ENCODE assay signal across 1 cellular context in genomic region chr6:158627940-158628211, GRCh38.
TF ChIP-seq lines count a peak whose summit lies in the region.

No MANE protein-coding gene starts in this region.

TF ChIP-seq in WTC11, 78 proteins besides CTCF, POLR2A, EP300 and RAD21 (continued from another document):
- TF ChIP-seq, protein P1, sequence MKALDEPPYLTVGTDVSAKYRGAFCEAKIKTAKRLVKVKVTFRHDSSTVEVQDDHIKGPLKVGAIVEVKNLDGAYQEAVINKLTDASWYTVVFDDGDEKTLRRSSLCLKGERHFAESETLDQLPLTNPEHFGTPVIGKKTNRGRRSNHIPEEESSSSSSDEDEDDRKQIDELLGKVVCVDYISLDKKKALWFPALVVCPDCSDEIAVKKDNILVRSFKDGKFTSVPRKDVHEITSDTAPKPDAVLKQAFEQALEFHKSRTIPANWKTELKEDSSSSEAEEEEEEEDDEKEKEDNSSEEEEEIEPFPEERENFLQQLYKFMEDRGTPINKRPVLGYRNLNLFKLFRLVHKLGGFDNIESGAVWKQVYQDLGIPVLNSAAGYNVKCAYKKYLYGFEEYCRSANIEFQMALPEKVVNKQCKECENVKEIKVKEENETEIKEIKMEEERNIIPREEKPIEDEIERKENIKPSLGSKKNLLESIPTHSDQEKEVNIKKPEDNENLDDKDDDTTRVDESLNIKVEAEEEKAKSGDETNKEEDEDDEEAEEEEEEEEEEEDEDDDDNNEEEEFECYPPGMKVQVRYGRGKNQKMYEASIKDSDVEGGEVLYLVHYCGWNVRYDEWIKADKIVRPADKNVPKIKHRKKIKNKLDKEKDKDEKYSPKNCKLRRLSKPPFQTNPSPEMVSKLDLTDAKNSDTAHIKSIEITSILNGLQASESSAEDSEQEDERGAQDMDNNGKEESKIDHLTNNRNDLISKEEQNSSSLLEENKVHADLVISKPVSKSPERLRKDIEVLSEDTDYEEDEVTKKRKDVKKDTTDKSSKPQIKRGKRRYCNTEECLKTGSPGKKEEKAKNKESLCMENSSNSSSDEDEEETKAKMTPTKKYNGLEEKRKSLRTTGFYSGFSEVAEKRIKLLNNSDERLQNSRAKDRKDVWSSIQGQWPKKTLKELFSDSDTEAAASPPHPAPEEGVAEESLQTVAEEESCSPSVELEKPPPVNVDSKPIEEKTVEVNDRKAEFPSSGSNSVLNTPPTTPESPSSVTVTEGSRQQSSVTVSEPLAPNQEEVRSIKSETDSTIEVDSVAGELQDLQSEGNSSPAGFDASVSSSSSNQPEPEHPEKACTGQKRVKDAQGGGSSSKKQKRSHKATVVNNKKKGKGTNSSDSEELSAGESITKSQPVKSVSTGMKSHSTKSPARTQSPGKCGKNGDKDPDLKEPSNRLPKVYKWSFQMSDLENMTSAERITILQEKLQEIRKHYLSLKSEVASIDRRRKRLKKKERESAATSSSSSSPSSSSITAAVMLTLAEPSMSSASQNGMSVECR (CRISPR knock-in tag; IDR thresholded peaks at IDR 0.05; ENCODE audit: borderline replicate concordance): no peak
- no peak for TF ChIP-seq E2F5 (CRISPR knock-in tag; IDR thresholded peaks at IDR 0.05)
- no peak for TF ChIP-seq ZNF219 (CRISPR knock-in tag; IDR thresholded peaks at IDR 0.05; ENCODE audit: borderline replicate concordance)
- no peak for TF ChIP-seq OVOL2 (CRISPR knock-in tag; IDR thresholded peaks at IDR 0.05; ENCODE audit: borderline replicate concordance)
- TF ChIP-seq ZNF396 (CRISPR knock-in tag; IDR thresholded peaks at IDR 0.05; ENCODE audit: borderline replicate concordance): no peak
- TF ChIP-seq CREB1 (CRISPR knock-in tag; IDR thresholded peaks at IDR 0.05): no peak
- no peak for TF ChIP-seq JAZF1 (CRISPR knock-in tag; IDR thresholded peaks at IDR 0.05)
- no peak for TF ChIP-seq FOXJ3 (CRISPR knock-in tag; IDR thresholded peaks at IDR 0.05; ENCODE audit: borderline replicate concordance)
- TF ChIP-seq MYBL2 (CRISPR knock-in tag; IDR thresholded peaks at IDR 0.05): no peak
TF ChIP-seq in WTC11: peak in this region for 0.
